Comparison of ENCODE assay signal across 9 cellular contexts in genomic region chr10:48390933-48391845, GRCh38.
A peak's percentile ranks its signal among the peaks of the same experiment; 100 is the strongest.
DNase-seq lines count a peak whose midpoint lies in the region; ATAC-seq and TF ChIP-seq lines count a peak whose summit lies in the region.
"Had no signal": no experiment of that assay in that cellular context is flagged by ENCODE, and none has a peak within 500 bp of the region (broad histone marks: within the 10 kb centered on the region; RNA-seq: fewer than 3 reads in every experiment).

No MANE protein-coding gene starts in this region.

- peaks cover 61% of the 10 kb centered on the region for H3K4me1 Mint-ChIP-seq in Calu3 (ENCODE audit: low read depth, unreplicated experiment)

- peak; percentile 62 for ATAC-seq in GM21390 (IDR thresholded peaks at IDR 0.05; ENCODE audit: unreplicated experiment)
- ATAC-seq in HG02588 (IDR thresholded peaks at IDR 0.05; ENCODE audit: unreplicated experiment), result no peak

- H3K27me3 ChIP-seq in Loucy (ENCODE audit: insufficient read depth, low read length, poor library complexity, severe bottlenecking), result no peaks in the 10 kb centered on the region
- H3K27me3 ChIP-seq: heart right ventricle had no signal

- no peaks in the 10 kb centered on the region for H3K9me3 ChIP-seq in Loucy (ENCODE audit: insufficient read depth, low read depth, low read length)
- H3K9me3 ChIP-seq: heart right ventricle had no signal

- H3K9ac ChIP-seq in Loucy (ENCODE audit: low read depth, low read length, poor library complexity, severe bottlenecking), result no peak overlapping the region

- H4K20me1 ChIP-seq in Loucy (ENCODE audit: insufficient read depth, low read length, poor library complexity, severe bottlenecking), result peaks cover 40% of the 10 kb centered on the region

- peak overlapping the region; percentile 45 for H3K27ac Mint-ChIP-seq in Calu3 (ENCODE audit: unreplicated experiment)

- peaks cover 40% of the 10 kb centered on the region for H3K79me2 ChIP-seq in Loucy (ENCODE audit: insufficient read depth, low read length)

- no peaks in the 10 kb centered on the region for H3K27me3 Mint-ChIP-seq in Calu3 (ENCODE audit: unreplicated experiment)

- no peak overlapping the region for H3K4me3 Mint-ChIP-seq in Calu3 (ENCODE audit: low read depth, unreplicated experiment)

- H3K9me2 ChIP-seq in Loucy (replicated peaks; ENCODE audit: low read depth, low read length), result no peaks in the 10 kb centered on the region

- no peaks in the 10 kb centered on the region for H3K9me3 Mint-ChIP-seq in Calu3 (ENCODE audit: low read depth, unreplicated experiment)

- TF ChIP-seq CTCF in Calu3 (IDR thresholded peaks at IDR 0.05; ENCODE audit: unreplicated experiment), result no peak
- no peak for TF ChIP-seq CTCF in Loucy (conservative IDR thresholded peaks at IDR 0.05; ENCODE audit: low read length)

- peak overlapping the region; percentile 15 for H3K4me2 ChIP-seq in Loucy (ENCODE audit: low read depth, low read length, poor library complexity, severe bottlenecking)

- no peaks in the 10 kb centered on the region for H3K36me3 Mint-ChIP-seq in Calu3 (ENCODE audit: insufficient read depth, unreplicated experiment)

- H3K27ac ChIP-seq in epithelial cell of prostate, result peak overlapping the region; percentile 4
- H3K27ac ChIP-seq: heart right ventricle had no signal

- no peak overlapping the region for H2AFZ ChIP-seq in Loucy (ENCODE audit: low read length)

- H3F3A ChIP-seq in Loucy (ENCODE audit: low read depth), result no peaks in the 10 kb centered on the region

- DNase-seq in Calu3, result no peak
- peak; percentile 48 for DNase-seq in epithelial cell of prostate (ENCODE audit: low read depth, low spot score)
- no peak for DNase-seq in amygdala (lab: John Stamatoyannopoulos, UW)
- no peak for DNase-seq in retina
- DNase-seq in HPDE6-E6E7 (ENCODE audit: extremely low spot score), result no peak
- DNase-seq: heart right ventricle had no signal

- no peak overlapping the region for H3K4me3 ChIP-seq in Loucy (ENCODE audit: low read length, poor library complexity, severe bottlenecking)
- H3K4me3 ChIP-seq: heart right ventricle had no signal

- no peaks in the 10 kb centered on the region for H3K36me3 ChIP-seq in Loucy (ENCODE audit: insufficient read depth, low read length)
- H3K36me3 ChIP-seq: heart right ventricle had no signal

- CTCF ChIA-PET in Calu3 (lab: Charles Lee), result interaction anchor here (0.6 to 1.8 kb wide), 5 partner anchors 8 to 25 kb away, joined by 3 to 6 read pairs (median 5); no protein-coding TSS in a partner anchor

- peaks cover 30% of the 10 kb centered on the region for H3K4me1 ChIP-seq in Loucy (ENCODE audit: insufficient read depth, low read length, poor library complexity, severe bottlenecking)

- intact Hi-C loops in Calu3 (cut with micrococcal nuclease; ENCODE audit: unreplicated experiment), result no loop called here

- BruUV-seq in Calu3 (replicated peaks; lab: Mats Ljungman, UMichigan), result no TSS peak
